In the genomic region with DNA sequence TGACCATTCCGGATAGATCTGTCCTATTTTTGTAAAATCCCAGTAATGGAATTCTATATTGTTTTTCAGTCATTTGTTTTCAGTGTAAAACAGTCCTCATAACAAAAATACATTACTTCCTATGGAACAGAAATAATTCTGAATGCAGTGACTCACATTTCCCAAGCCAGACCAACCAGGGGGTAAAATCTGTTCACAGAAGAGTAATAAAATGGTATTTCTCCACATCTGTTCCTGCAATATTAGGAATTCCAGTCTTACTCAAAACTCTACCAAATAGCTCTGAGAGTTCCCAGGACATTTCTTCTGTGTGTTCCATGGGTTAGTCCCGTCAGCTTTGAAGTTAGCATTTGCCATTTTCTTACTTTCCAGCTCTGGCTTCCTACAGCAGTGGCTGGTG, we compare ENCODE assay signal across 13 cellular contexts. TPM values are rescaled to one million over a fixed set of nuclear protein-coding genes. Genes with fewer than 3 reads are reported as not detected.
A peak's percentile ranks its signal among the peaks of the same experiment; 100 is the strongest.
DNase-seq lines count a peak whose midpoint lies in the region; TF ChIP-seq lines count a peak whose summit lies in the region.
"Had no signal": no experiment of that assay in that cellular context is flagged by ENCODE, and none has a peak within 500 bp of the region (broad histone marks: within the 10 kb centered on the region; RNA-seq: fewer than 3 reads in every experiment).

No MANE protein-coding gene starts in this region.

- H3K4me1 ChIP-seq in adipocyte (ENCODE audit: control insufficient read depth, insufficient read depth, low read length): peaks cover 62% of the 10 kb centered on the region

- no peaks in the 10 kb centered on the region for H3K27me3 ChIP-seq in adipocyte (replicated peaks; ENCODE audit: control insufficient read depth, insufficient read depth, low read length)

- no peaks in the 10 kb centered on the region for H3K9me3 ChIP-seq in adipocyte (ENCODE audit: control insufficient read depth, low read length)

- no peaks in the 10 kb centered on the region for H3K36me3 ChIP-seq in adipocyte (ENCODE audit: control insufficient read depth, insufficient read depth, low read length, severe bottlenecking)

- no peak for TF ChIP-seq CTCF in fibroblast of villous mesenchyme (IDR thresholded peaks at IDR 0.05; ENCODE audit: insufficient read depth, low read depth, low read length)

- peak overlapping the region; percentile 99 for H3K9ac ChIP-seq in adipocyte (ENCODE audit: low read length)

- H3K4me3 ChIP-seq in adipocyte (ENCODE audit: low read length) (peak overlapping the region; percentile 87), fibroblast of villous mesenchyme (ENCODE audit: low read depth, low read length) (no peak overlapping the region)
- H3K4me3 ChIP-seq: lung had no signal

- DNase-seq in ELR (ENCODE audit: low read depth) (peak; percentile 57), adipocyte (ENCODE audit: low read depth) (peak; percentile 92), fibroblast of villous mesenchyme (ENCODE audit: low read depth) (peak; percentile 85), smooth muscle cell of the brain vasculature (ENCODE audit: low read depth, low spot score) (peak; percentile 36), NCI-H774 (lab: John Stamatoyannopoulos, UW) (no peak), HT-29 (ENCODE audit: low spot score) (no peak), NCI-H1436 (lab: John Stamatoyannopoulos, UW) (no peak)
- no peak for DNase-seq in stimulated activated CD4-positive, alpha-beta T cell treated with anti-CD3 and anti-CD28 coated beads, Interleukin-4, amount 100 ng/mL, for 24 hours
- DNase-seq: activated CD4-positive, alpha-beta T cell treated with anti-CD3 and anti-CD28 coated beads, Interleukin-2, amount 50 U/mL, for 4 hours; activated gamma-delta T cell treated with Interleukin-2 at 50 U/mL for 16 hours; NCI-H1048; NCI-H2227 treated with DMSO at 0.1 percent for 48 hours had no signal

RNA-seq across cellular contexts. Expression of a gene that starts 2.6 kb away (rescaled TPM):
- total RNA-seq in fibroblast of villous mesenchyme: 227 and 289 TPM in 2 replicates
- 0.05 and 0.91 TPM in 2 replicates for total RNA-seq in HT-29 (2014; rRNA removed; shearing (Covaris generic))

Comparison
In these comparisons a context has a peak if more than half of its experiments do, and no peak if none do; other contexts are left out.
1. DNase-seq: peak in ELR (single experiment), adipocyte (single experiment), fibroblast of villous mesenchyme (single experiment) and smooth muscle cell of the brain vasculature (single experiment); none in stimulated activated CD4-positive, alpha-beta T cell treated with anti-CD3 and anti-CD28 coated beads, Interleukin-4, amount 100 ng/mL, for 24 hours (single experiment), NCI-H774 (single experiment), HT-29 (single experiment) and NCI-H1436 (single experiment).
2. RNA of a gene that starts 2.6 kb away (total RNA-seq): 227 to 289 TPM in fibroblast of villous mesenchyme; 0.05 to 0.91 TPM in HT-29; every median in the first group is over 100 times any median in the second.